ENCODE assay signal across 8 cellular contexts in the genomic region with DNA sequence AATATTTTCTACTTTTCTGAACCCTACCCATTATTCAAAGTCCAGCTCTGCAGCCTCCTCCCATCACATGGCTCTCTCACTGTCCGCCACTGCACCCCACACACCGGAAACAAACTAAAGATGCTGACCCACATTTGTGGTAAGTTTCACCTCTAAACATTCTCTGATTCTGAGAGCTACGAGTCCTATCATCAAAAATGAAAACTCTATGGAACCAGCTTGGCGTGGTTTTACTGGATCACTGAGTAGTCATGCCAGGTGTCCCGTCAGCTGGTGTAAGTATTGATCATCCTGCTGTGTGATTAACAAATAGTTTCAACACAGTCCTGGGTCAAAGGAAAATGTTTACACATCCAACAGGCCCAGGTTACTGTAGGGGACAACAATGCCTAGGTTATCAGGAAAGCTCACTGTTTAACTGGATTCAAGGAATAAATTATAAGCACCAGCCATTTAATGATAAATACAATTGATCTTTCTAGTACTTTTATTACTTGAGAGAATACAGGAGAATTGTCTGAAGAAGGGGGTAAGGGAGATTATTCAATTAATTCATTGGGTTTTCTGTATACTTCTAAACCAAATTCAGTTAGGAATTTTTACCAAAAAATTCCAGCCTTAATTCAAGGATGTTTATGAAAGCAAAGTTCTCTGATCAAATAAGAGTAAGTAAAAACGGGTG. TPM values are rescaled to one million over a fixed set of nuclear protein-coding genes. Genes with fewer than 3 reads are reported as not detected.
DNase-seq lines count a peak whose midpoint lies in the region; ATAC-seq and TF ChIP-seq lines count a peak whose summit lies in the region.

No MANE protein-coding gene starts in this region.

- POLR2A ChIA-PET in CD4-positive, alpha-beta memory T cell (lab: Charles Lee; ENCODE audit: partially characterized antibody): interaction anchor here (0.7 to 28.3 kb wide), 23 partner anchors 10 to 92 kb away, joined by 3 to 961 read pairs (median 6); a partner anchor contains a TSS
- POLR2A ChIA-PET in activated B cell treated with CpG ODN at 0.5 μM for 24 hours (lab: Charles Lee): interaction anchor here (0.6 to 5.7 kb wide), 15 partner anchors 8 to 39 kb away, joined by 3 to 72 read pairs (median 5); no protein-coding TSS in a partner anchor

- peaks cover 0 to 5% (median 0%) of the 10 kb centered on the region in 8 donors for H3K9me3 Mint-ChIP-seq in CD4-positive, alpha-beta memory T cell
- H3K9me3 Mint-ChIP-seq in activated B cell treated with CpG ODN at 0.5 μM for 24 hours: no peaks in the 10 kb centered on the region
- no peaks in the 10 kb centered on the region for H3K9me3 Mint-ChIP-seq in immature natural killer cell

- peak overlapping the region; percentile 82 to 89 (median 86) for H3K4me3 Mint-ChIP-seq in CD4-positive, alpha-beta memory T cell
- peak overlapping the region; percentile 66 for H3K4me3 Mint-ChIP-seq in activated B cell treated with CpG ODN at 0.5 μM for 24 hours
- peak overlapping the region; percentile 76 to 88 (median 85) for H3K4me3 Mint-ChIP-seq in immature natural killer cell

- H3K27ac Mint-ChIP-seq in CD4-positive, alpha-beta memory T cell: peak overlapping the region; percentile 88 to 98 (median 95)
- H3K27ac Mint-ChIP-seq in activated B cell treated with CpG ODN at 0.5 μM for 24 hours (peak overlapping the region; percentile 87), immature natural killer cell (peak overlapping the region; percentile 91 to 99 (median 95))

- H3K9me3 ChIP-seq in CD4-positive, alpha-beta memory T cell (ENCODE audit: control insufficient read depth in 1 of 2, low read length in 2 of 2): no peaks in the 10 kb centered on the region
- H3K9me3 ChIP-seq in upper lobe of right lung: no peaks in the 10 kb centered on the region

- DNase-seq in CD4-positive, alpha-beta memory T cell: peak; percentile 43 to 62 (median 54)
- DNase-seq in activated B cell treated with CpG ODN at 0.5 μM for 24 hours (no peak), immature natural killer cell (peak; percentile 68 to 70 (median 70)), upper lobe of right lung (no peak), HuH-7 (ENCODE audit: low spot score) (no peak), SKM-1 treated with dmso at 0.1 percent for 144 hours (lab: John Stamatoyannopoulos, UW; ENCODE audit: unreplicated experiment) (no peak)
- DNase-seq in effector CD4-positive, alpha-beta T cell: no peak

- H3K4me1 ChIP-seq in CD4-positive, alpha-beta memory T cell (ENCODE audit: insufficient read depth, low read length): peaks cover 98% of the 10 kb centered on the region
- peaks cover 75% of the 10 kb centered on the region for H3K4me1 ChIP-seq in upper lobe of right lung

- peaks cover 13 to 49% of the 10 kb centered on the region in 2 donors for H3K36me3 Mint-ChIP-seq in CD4-positive, alpha-beta memory T cell
- H3K36me3 Mint-ChIP-seq in activated B cell treated with CpG ODN at 0.5 μM for 24 hours (ENCODE audit: low read depth) (peaks cover 21% of the 10 kb centered on the region), immature natural killer cell (peaks cover 0 to 7% (median 4%) of the 10 kb centered on the region in 3 donors)

- H3K27me3 Mint-ChIP-seq in CD4-positive, alpha-beta memory T cell: no peaks in the 10 kb centered on the region
- no peaks in the 10 kb centered on the region for H3K27me3 Mint-ChIP-seq in activated B cell treated with CpG ODN at 0.5 μM for 24 hours
- peaks cover 0 to 21% (median 16%) of the 10 kb centered on the region in 3 donors for H3K27me3 Mint-ChIP-seq in immature natural killer cell (ENCODE audit: low read depth in 3 of 3)

- CTCF ChIA-PET in CD4-positive, alpha-beta memory T cell (lab: Charles Lee; ENCODE audit: partially characterized antibody): interaction anchor here (0.7 to 5.0 kb wide), 16 partner anchors 11 to 791 kb away, joined by 3 to 32 read pairs (median 10); no protein-coding TSS in a partner anchor
- CTCF ChIA-PET in activated B cell treated with CpG ODN at 0.5 μM for 24 hours (lab: Charles Lee): interaction anchor here (1.0 to 2.3 kb wide), 6 partner anchors 12 to 41 kb away, joined by 3 to 11 read pairs (median 4); no protein-coding TSS in a partner anchor

- H3K4me1 Mint-ChIP-seq in CD4-positive, alpha-beta memory T cell: peaks cover 80 to 99% (median 89%) of the 10 kb centered on the region in 4 donors
- H3K4me1 Mint-ChIP-seq in activated B cell treated with CpG ODN at 0.5 μM for 24 hours: peaks cover 97% of the 10 kb centered on the region
- peaks cover 98 to 100% of the 10 kb centered on the region in 2 donors for H3K4me1 Mint-ChIP-seq in immature natural killer cell

- H3K27me3 ChIP-seq in CD4-positive, alpha-beta memory T cell (ENCODE audit: insufficient read depth, low read length): no peaks in the 10 kb centered on the region
- H3K27me3 ChIP-seq in upper lobe of right lung: no peaks in the 10 kb centered on the region

- H3K4me3 ChIP-seq in CD4-positive, alpha-beta memory T cell (ENCODE audit: low read length in 2 of 2): peak overlapping the region; percentile 9 to 49
- no peak overlapping the region for H3K4me3 ChIP-seq in upper lobe of right lung

- peaks cover 3% of the 10 kb centered on the region for H3K36me3 ChIP-seq in CD4-positive, alpha-beta memory T cell (ENCODE audit: insufficient read depth, low read length)
- H3K36me3 ChIP-seq in upper lobe of right lung: no peaks in the 10 kb centered on the region

- intact Hi-C loops in CD4-positive, alpha-beta memory T cell (cut with micrococcal nuclease): loop anchor here (1.0 to 2.0 kb wide), 4 partner anchors 11 to 92 kb away; a partner anchor contains a TSS
- intact Hi-C loops in activated B cell treated with CpG ODN at 0.5 μM for 24 hours (cut with micrococcal nuclease): no loop called here
- intact Hi-C loops in upper lobe of right lung (cut with DNase I): no loop called here

- ATAC-seq in GM21723 (IDR thresholded peaks at IDR 0.05; ENCODE audit: unreplicated experiment): peak; percentile 44
- ATAC-seq in activated B cell treated with CpG ODN at 0.5 μM for 24 hours (ENCODE audit: low read depth): peak; percentile 13
- peak; percentile 64 for ATAC-seq in upper lobe of right lung

- peak overlapping the region; percentile 73 for H3K27ac ChIP-seq in CD4-positive, alpha-beta memory T cell (ENCODE audit: low read depth, low read length)
- peak overlapping the region; percentile 75 for H3K27ac ChIP-seq in upper lobe of right lung

- TF ChIP-seq CTCF in activated B cell treated with CpG ODN at 0.5 μM for 24 hours (IDR thresholded peaks at IDR 0.05) (no peak), upper lobe of right lung (IDR thresholded peaks at IDR 0.05) (no peak)

RNA-seq across cellular contexts. Expression of a gene that starts 33.9 kb away (rescaled TPM):
- 100 to 1,000 TPM; 380 to 390 TPM for total RNA-seq in CD4-positive, alpha-beta memory T cell
- 100 to 1,000 TPM; 271 to 370 TPM for polyA plus RNA-seq in CD4-positive, alpha-beta memory T cell
- total RNA-seq in activated B cell treated with CpG ODN at 0.5 μM for 24 hours: 368 and 391 TPM in 2 replicates
- 100 to 1,000 TPM; 176 to 336 (median 233) TPM for polyA plus RNA-seq in immature natural killer cell
- 103 TPM for total RNA-seq in upper lobe of right lung

Comparison
In these comparisons a context has a peak if more than half of its experiments do, and no peak if none do; other contexts are left out.
1. DNase-seq: peak in CD4-positive, alpha-beta memory T cell (5 of 5) and immature natural killer cell (3 of 3); none in activated B cell treated with CpG ODN at 0.5 μM for 24 hours (single experiment), upper lobe of right lung (single experiment), effector CD4-positive, alpha-beta T cell (single experiment), HuH-7 (single experiment) and SKM-1 treated with dmso at 0.1 percent for 144 hours (single experiment).
2. ATAC-seq: peak in every context shown above with its lines; median percentile 64 in upper lobe of right lung; 44 in GM21723; 13 in activated B cell treated with CpG ODN at 0.5 μM for 24 hours.
3. Peak in every context shown above with its lines, with median percentiles within 50 percentile points of each other: H3K27ac Mint-ChIP-seq and H3K4me3 Mint-ChIP-seq.